17 cellular contexts compared by ENCODE assay signal in genomic region chr9:268616-269015, GRCh38. TPM values are rescaled to one million over a fixed set of nuclear protein-coding genes. Genes with fewer than 3 reads are reported as not detected.
DNase-seq lines count a peak whose midpoint lies in the region; TF ChIP-seq lines count a peak whose summit lies in the region.
"Had no signal": no experiment of that assay in that cellular context is flagged by ENCODE, and none has a peak within 500 bp of the region (broad histone marks: within the 10 kb centered on the region; RNA-seq: fewer than 3 reads in every experiment).

No MANE protein-coding gene starts in this region.

- H3K27ac ChIP-seq in breast epithelium (no peak overlapping the region), sigmoid colon (no peak overlapping the region), smooth muscle cell (ENCODE audit: low read depth) (no peak overlapping the region)
- H3K27ac ChIP-seq: KMS-11, PC-9 had no signal

- H3K4me3 ChIP-seq in breast epithelium = no peak overlapping the region
- H3K4me3 ChIP-seq in Loucy (ENCODE audit: low read length, poor library complexity, severe bottlenecking) = peak overlapping the region; percentile 14
- no peak overlapping the region for H3K4me3 ChIP-seq in sigmoid colon
- no peak overlapping the region for H3K4me3 ChIP-seq in smooth muscle cell
- H3K4me3 ChIP-seq: PC-9 had no signal

- H3K4me1 Mint-ChIP-seq in MCF 10A (ENCODE audit: insufficient read depth, unreplicated experiment) = peaks cover 5% of the 10 kb centered on the region
- no peaks in the 10 kb centered on the region for H3K4me1 Mint-ChIP-seq in type B pancreatic cell (ENCODE audit: unreplicated experiment)

- H3K4me1 ChIP-seq in breast epithelium (no peaks in the 10 kb centered on the region), Loucy (ENCODE audit: insufficient read depth, low read length, poor library complexity, severe bottlenecking) (peaks cover 75% of the 10 kb centered on the region), sigmoid colon (no peaks in the 10 kb centered on the region), smooth muscle cell (ENCODE audit: low read depth) (no peaks in the 10 kb centered on the region)

- no peak overlapping the region for H3K4me3 Mint-ChIP-seq in MCF 10A (ENCODE audit: unreplicated experiment)
- H3K4me3 Mint-ChIP-seq in type B pancreatic cell = no peak overlapping the region
- H3K4me3 Mint-ChIP-seq: B cell, HFFc6 had no signal

- H3K4me2 ChIP-seq in Loucy (ENCODE audit: low read depth, low read length, poor library complexity, severe bottlenecking) (peak overlapping the region; percentile 58), smooth muscle cell (no peak overlapping the region)
- H3K4me2 ChIP-seq: KMS-11, PC-9 had no signal

- H3K27ac Mint-ChIP-seq in MCF 10A (ENCODE audit: low read depth, unreplicated experiment) (peak overlapping the region; percentile 58), type B pancreatic cell (no peak overlapping the region)
- H3K27ac Mint-ChIP-seq: B cell, HFFc6 had no signal

- H3K9ac ChIP-seq in Loucy (ENCODE audit: low read depth, low read length, poor library complexity, severe bottlenecking) (peak overlapping the region; percentile 33), smooth muscle cell (ENCODE audit: low read depth) (no peak overlapping the region)
- H3K9ac ChIP-seq: KMS-11 had no signal

- CTCF ChIA-PET in MCF 10A (lab: Yijun Ruan, JAX) = no interaction called here

- WGBS in sigmoid colon, 2 donors = 78 to 86% methylated on average over 1 of the region's 1 CpG
- WGBS in smooth muscle cell (ENCODE audit: low lambda C conversion rate) = 81% methylated on average over 1 of the region's 1 CpG

- H2AFZ ChIP-seq in Loucy (ENCODE audit: low read length) = no peak overlapping the region
- no peak overlapping the region for H2AFZ ChIP-seq in smooth muscle cell (ENCODE audit: low read depth)
- H2AFZ ChIP-seq: PC-9 had no signal

- H3K36me3 Mint-ChIP-seq in MCF 10A (ENCODE audit: insufficient read depth, unreplicated experiment) (no peaks in the 10 kb centered on the region), type B pancreatic cell (no peaks in the 10 kb centered on the region)

- H3K9me3 ChIP-seq in breast epithelium = no peaks in the 10 kb centered on the region
- H3K9me3 ChIP-seq in Loucy (ENCODE audit: insufficient read depth, low read depth, low read length) = no peaks in the 10 kb centered on the region
- no peaks in the 10 kb centered on the region for H3K9me3 ChIP-seq in sigmoid colon
- H3K9me3 ChIP-seq in smooth muscle cell (replicated peaks; ENCODE audit: low read depth) = no peaks in the 10 kb centered on the region

- no peaks in the 10 kb centered on the region for H3K9me3 Mint-ChIP-seq in MCF 10A (ENCODE audit: unreplicated experiment)
- H3K9me3 Mint-ChIP-seq in type B pancreatic cell = no peaks in the 10 kb centered on the region
- H3K9me3 Mint-ChIP-seq: HFFc6 had no signal

- H3K79me2 ChIP-seq in Loucy (ENCODE audit: insufficient read depth, low read length) (peaks cover 58% of the 10 kb centered on the region), smooth muscle cell (ENCODE audit: low read depth) (no peaks in the 10 kb centered on the region)

- POLR2A ChIA-PET in MCF 10A (lab: Yijun Ruan, JAX) = no interaction called here

- intact Hi-C loops in MCF 10A (cut with micrococcal nuclease) = no loop called here
- intact Hi-C loops in breast epithelium (cut with DNase I; ENCODE audit: low total_unique reads) = no loop called here
- intact Hi-C loops in sigmoid colon (cut with DNase I) = no loop called here

- H3K36me3 ChIP-seq in breast epithelium (no peaks in the 10 kb centered on the region), Loucy (ENCODE audit: insufficient read depth, low read length) (no peaks in the 10 kb centered on the region), sigmoid colon (no peaks in the 10 kb centered on the region), smooth muscle cell (ENCODE audit: low read depth) (no peaks in the 10 kb centered on the region)

- no TSS peak for BruUV-seq in MCF 10A (replicated peaks; lab: Mats Ljungman, UMichigan)

- H3K9me2 ChIP-seq in Loucy (replicated peaks; ENCODE audit: low read depth, low read length) = no peaks in the 10 kb centered on the region

- no peak for TF ChIP-seq EP300 in sigmoid colon (IDR thresholded peaks at IDR 0.05)

- H3F3A ChIP-seq in Loucy (ENCODE audit: low read depth) (peaks cover 28% of the 10 kb centered on the region), smooth muscle cell (ENCODE audit: low read depth) (no peaks in the 10 kb centered on the region)

- H3K27me3 ChIP-seq in breast epithelium = no peaks in the 10 kb centered on the region
- H3K27me3 ChIP-seq in Loucy (ENCODE audit: insufficient read depth, low read length, poor library complexity, severe bottlenecking) = no peaks in the 10 kb centered on the region
- H3K27me3 ChIP-seq in sigmoid colon = no peaks in the 10 kb centered on the region
- no peaks in the 10 kb centered on the region for H3K27me3 ChIP-seq in smooth muscle cell (ENCODE audit: low read depth)

- no peaks in the 10 kb centered on the region for H4K20me1 ChIP-seq in Loucy (ENCODE audit: insufficient read depth, low read length, poor library complexity, severe bottlenecking)
- H4K20me1 ChIP-seq in smooth muscle cell (ENCODE audit: low read depth) = no peaks in the 10 kb centered on the region

- TF ChIP-seq POLR2A in breast epithelium (IDR thresholded peaks at IDR 0.05) (no peak), sigmoid colon (IDR thresholded peaks at IDR 0.05) (no peak)

- TF ChIP-seq CTCF in MCF 10A (IDR thresholded peaks at IDR 0.05; ENCODE audit: unreplicated experiment) = no peak
- TF ChIP-seq CTCF in breast epithelium (IDR thresholded peaks at IDR 0.05) = no peak
- no peak for TF ChIP-seq CTCF in Loucy (conservative IDR thresholded peaks at IDR 0.05; ENCODE audit: low read length)
- TF ChIP-seq CTCF in type B pancreatic cell (conservative IDR thresholded peaks at IDR 0.05) = no peak
- TF ChIP-seq CTCF in sigmoid colon (IDR thresholded peaks at IDR 0.05) = no peak
- TF ChIP-seq CTCF in smooth muscle cell (IDR thresholded peaks at IDR 0.05; ENCODE audit: borderline replicate concordance, insufficient read depth, poor library complexity, severe bottlenecking) = no peak

- no peak for DNase-seq in MCF 10A (ENCODE audit: unreplicated experiment)
- no peak for DNase-seq in breast epithelium (ENCODE audit: low spot score in 2 of 2)
- peak; percentile 76 for DNase-seq in foreskin melanocyte
- no peak for DNase-seq in type B pancreatic cell (ENCODE audit: extremely low spot score, unreplicated experiment)
- DNase-seq in sigmoid colon = no peak
- DNase-seq in smooth muscle cell (lab: John Stamatoyannopoulos, UW; ENCODE audit: unreplicated experiment) = no peak
- DNase-seq: DMS 273 treated with DMSO at 0.1 percent for 48 hours, HFFc6, NCI-H1105 treated with DMSO at 0.1 percent for 48 hours, NCI-H187, NCI-H446, NCI-H748 treated with DMSO at 0.1 percent for 48 hours, PC-9, Right ventricle myocardium superior had no signal

- H3K27me3 Mint-ChIP-seq in MCF 10A (ENCODE audit: insufficient read depth, unreplicated experiment) = peaks cover 4% of the 10 kb centered on the region
- H3K27me3 Mint-ChIP-seq in type B pancreatic cell = no peaks in the 10 kb centered on the region
- H3K27me3 Mint-ChIP-seq: B cell had no signal

RNA-seq across cellular contexts. Expression of gene DOCK8, which starts 54.0 kb away (rescaled TPM):
- total RNA-seq in MCF 10A (2022) = 5.2 and 5.7 TPM in 2 replicates
- total RNA-seq in breast epithelium = 10 to 100 TPM; 18.4 to 34.1 (median 20.8) TPM
- total RNA-seq in type B pancreatic cell (ENCODE audit: low replicate concordance) = 5.1 and 18.6 TPM in 2 replicates
- total RNA-seq in sigmoid colon = 1 to 10 TPM; 4.2 to 9.5 (median 6.8) TPM
- 10 to 100 TPM in 1 of 3 donors, 1 to 10 TPM in 2; 2.3 to 22.8 (median 2.4) TPM for polyA plus RNA-seq in sigmoid colon
- total RNA-seq in smooth muscle cell = 4.9 and 6.6 TPM in 2 replicates
- polyA plus RNA-seq in smooth muscle cell = 0.18 and 3.4 TPM in 2 replicates
